Comparison of ENCODE assay signal across 8 cellular contexts in genomic region chr1:209651148-209651547, GRCh38. TPM values are rescaled to one million over a fixed set of nuclear protein-coding genes. Genes with fewer than 3 reads are reported as not detected.
DNase-seq lines count a peak whose midpoint lies in the region; ATAC-seq and TF ChIP-seq lines count a peak whose summit lies in the region.

No MANE protein-coding gene starts in this region.

- peak overlapping the region; percentile 83 for H3K27ac Mint-ChIP-seq in T-helper 2 cell treated with Interferon-gamma antibody and Interleukin-4, amounts not matched to agents 5 μg/mL and 100 μg/mL, for 36 hours
- peak overlapping the region in 2 of 9 donors; percentile 12 to 88 for H3K27ac Mint-ChIP-seq in naive thymus-derived CD4-positive, alpha-beta T cell

- H3K36me3 Mint-ChIP-seq in T-helper 2 cell treated with Interferon-gamma antibody and Interleukin-4, amounts not matched to agents 5 μg/mL and 100 μg/mL, for 36 hours (ENCODE audit: low read depth): no peaks in the 10 kb centered on the region
- H3K36me3 Mint-ChIP-seq in naive thymus-derived CD4-positive, alpha-beta T cell: peaks cover 0 to 4% (median 0%) of the 10 kb centered on the region in 5 donors

- H3K4me3 Mint-ChIP-seq in T-helper 2 cell treated with Interferon-gamma antibody and Interleukin-4, amounts not matched to agents 5 μg/mL and 100 μg/mL, for 36 hours: peak overlapping the region; percentile 33
- H3K4me3 Mint-ChIP-seq in naive thymus-derived CD4-positive, alpha-beta T cell: peak overlapping the region in 1 of 10 donors; percentile 50

- H3K9me3 Mint-ChIP-seq in T-helper 2 cell treated with Interferon-gamma antibody and Interleukin-4, amounts not matched to agents 5 μg/mL and 100 μg/mL, for 36 hours: no peaks in the 10 kb centered on the region
- H3K9me3 Mint-ChIP-seq in naive thymus-derived CD4-positive, alpha-beta T cell: no peaks in the 10 kb centered on the region

- H3K36me3 ChIP-seq in naive thymus-derived CD4-positive, alpha-beta T cell (ENCODE audit: control insufficient read depth in 2 of 3, insufficient read depth in 3 of 3, low read length in 3 of 3): no peaks in the 10 kb centered on the region

- peaks cover 19% of the 10 kb centered on the region for H3K4me1 Mint-ChIP-seq in T-helper 2 cell treated with Interferon-gamma antibody and Interleukin-4, amounts not matched to agents 5 μg/mL and 100 μg/mL, for 36 hours (ENCODE audit: low read depth)
- peaks cover 11 to 69% (median 16%) of the 10 kb centered on the region in 7 donors for H3K4me1 Mint-ChIP-seq in naive thymus-derived CD4-positive, alpha-beta T cell

- no peak overlapping the region for H3K27ac ChIP-seq in naive thymus-derived CD4-positive, alpha-beta T cell (ENCODE audit: low read depth, low read length)
- H3K27ac ChIP-seq in caudate nucleus (ENCODE audit: low read depth, low read length): no peak overlapping the region

- no peaks in the 10 kb centered on the region for H3K9me3 ChIP-seq in naive thymus-derived CD4-positive, alpha-beta T cell (ENCODE audit: control insufficient read depth in 2 of 3, low read length in 3 of 3)

- no peaks in the 10 kb centered on the region for H3K27me3 Mint-ChIP-seq in T-helper 2 cell treated with Interferon-gamma antibody and Interleukin-4, amounts not matched to agents 5 μg/mL and 100 μg/mL, for 36 hours (ENCODE audit: low read depth)
- no peaks in the 10 kb centered on the region for H3K27me3 Mint-ChIP-seq in naive thymus-derived CD4-positive, alpha-beta T cell

- no peaks in the 10 kb centered on the region for H3K27me3 ChIP-seq in naive thymus-derived CD4-positive, alpha-beta T cell (ENCODE audit: control insufficient read depth in 2 of 2, insufficient read depth in 2 of 2, low read length in 2 of 2)

- ATAC-seq in GM18907 (IDR thresholded peaks at IDR 0.05; ENCODE audit: unreplicated experiment) (peak; percentile 72), HG03342 (IDR thresholded peaks at IDR 0.05; ENCODE audit: unreplicated experiment) (peak; percentile 73)
- ATAC-seq in naive thymus-derived CD4-positive, alpha-beta T cell: peak; percentile 82

- CTCF ChIA-PET in naive thymus-derived CD4-positive, alpha-beta T cell (lab: Charles Lee): no interaction called here

- no peak overlapping the region for H3K4me3 ChIP-seq in cardiac fibroblast (replicated peaks in 1 of 2; ENCODE audit: low read depth in 2 of 2, low read length in 2 of 2)
- H3K4me3 ChIP-seq in naive thymus-derived CD4-positive, alpha-beta T cell (ENCODE audit: low read length): no peak overlapping the region

- POLR2A ChIA-PET in naive thymus-derived CD4-positive, alpha-beta T cell (lab: Charles Lee): no interaction called here

- no peaks in the 10 kb centered on the region for H3K4me1 ChIP-seq in naive thymus-derived CD4-positive, alpha-beta T cell (ENCODE audit: control insufficient read depth in 2 of 2, insufficient read depth in 2 of 2, low read length in 2 of 2)

- no peak for TF ChIP-seq CTCF in cardiac fibroblast (IDR thresholded peaks at IDR 0.05; ENCODE audit: low read depth, low read length)

- peak; percentile 78 for DNase-seq in T-helper 2 cell treated with Interferon-gamma antibody and Interleukin-4, amounts not matched to agents 5 μg/mL and 100 μg/mL, for 36 hours (ENCODE audit: low spot score)
- DNase-seq in cardiac fibroblast (ENCODE audit: low read depth in 2 of 2) (peak; percentile 75 to 84), ureter (ENCODE audit: low spot score) (peak; percentile 83), caudate nucleus (lab: John Stamatoyannopoulos, UW) (no peak), NCI-H1694 treated with DMSO at 0.1 percent for 48 hours (lab: John Stamatoyannopoulos, UW) (no peak)
- peak in 1 of 9 donors; percentile 72 for DNase-seq in naive thymus-derived CD4-positive, alpha-beta T cell

- intact Hi-C loops in naive thymus-derived CD4-positive, alpha-beta T cell (cut with micrococcal nuclease): loop anchor here (2.0 kb wide), 3 partner anchors 20 to 98 kb away; no protein-coding TSS in a partner anchor

RNA-seq across cellular contexts. Expression of gene LAMB3, which starts 1.1 kb away (rescaled TPM):
- 1 to 10 TPM in 3 of 5 experiments, under 1 TPM in 2; 0.43 to 5.7 (median 1.5) TPM for total RNA-seq in naive thymus-derived CD4-positive, alpha-beta T cell
- under 1 TPM; 0.11 to 0.26 TPM for polyA plus RNA-seq in naive thymus-derived CD4-positive, alpha-beta T cell
- total RNA-seq in ureter: 58.5 TPM

RNA-seq across cellular contexts. Expression of gene G0S2, which starts 24.1 kb away (rescaled TPM):
- 100 to 1,000 TPM in 1 of 5 experiments, 10 to 100 TPM in 2, not detected in 2; 17.2 to 128 (median 81.1) TPM for total RNA-seq in naive thymus-derived CD4-positive, alpha-beta T cell
- polyA plus RNA-seq in naive thymus-derived CD4-positive, alpha-beta T cell: under 1 TPM in 1 of 2 donors, not detected in 1; 0.39 TPM
- total RNA-seq in ureter: 7.7 TPM

RNA-seq across cellular contexts. Expression of gene HSD11B1, which starts 53.5 kb away (rescaled TPM):
- total RNA-seq in naive thymus-derived CD4-positive, alpha-beta T cell: 1 to 10 TPM in 1 of 5 experiments, under 1 TPM in 1, not detected in 3; 0.47 to 3.6 TPM
- polyA plus RNA-seq in naive thymus-derived CD4-positive, alpha-beta T cell: under 1 TPM; 0.18 to 0.54 TPM
- total RNA-seq in ureter: 4.1 TPM

Comparison
In these comparisons a context has a peak if more than half of its experiments do, and no peak if none do; other contexts are left out.
1. DNase-seq: peak in T-helper 2 cell treated with Interferon-gamma antibody and Interleukin-4, amounts not matched to agents 5 μg/mL and 100 μg/mL, for 36 hours (single experiment), cardiac fibroblast (2 of 2) and ureter (single experiment); none in caudate nucleus (0 of 61) and NCI-H1694 treated with DMSO at 0.1 percent for 48 hours (single experiment).
2. Peak in every context shown above with its lines, with median percentiles within 50 percentile points of each other: ATAC-seq.